Comparison of ENCODE assay signal across 8 cellular contexts in the genomic region with DNA sequence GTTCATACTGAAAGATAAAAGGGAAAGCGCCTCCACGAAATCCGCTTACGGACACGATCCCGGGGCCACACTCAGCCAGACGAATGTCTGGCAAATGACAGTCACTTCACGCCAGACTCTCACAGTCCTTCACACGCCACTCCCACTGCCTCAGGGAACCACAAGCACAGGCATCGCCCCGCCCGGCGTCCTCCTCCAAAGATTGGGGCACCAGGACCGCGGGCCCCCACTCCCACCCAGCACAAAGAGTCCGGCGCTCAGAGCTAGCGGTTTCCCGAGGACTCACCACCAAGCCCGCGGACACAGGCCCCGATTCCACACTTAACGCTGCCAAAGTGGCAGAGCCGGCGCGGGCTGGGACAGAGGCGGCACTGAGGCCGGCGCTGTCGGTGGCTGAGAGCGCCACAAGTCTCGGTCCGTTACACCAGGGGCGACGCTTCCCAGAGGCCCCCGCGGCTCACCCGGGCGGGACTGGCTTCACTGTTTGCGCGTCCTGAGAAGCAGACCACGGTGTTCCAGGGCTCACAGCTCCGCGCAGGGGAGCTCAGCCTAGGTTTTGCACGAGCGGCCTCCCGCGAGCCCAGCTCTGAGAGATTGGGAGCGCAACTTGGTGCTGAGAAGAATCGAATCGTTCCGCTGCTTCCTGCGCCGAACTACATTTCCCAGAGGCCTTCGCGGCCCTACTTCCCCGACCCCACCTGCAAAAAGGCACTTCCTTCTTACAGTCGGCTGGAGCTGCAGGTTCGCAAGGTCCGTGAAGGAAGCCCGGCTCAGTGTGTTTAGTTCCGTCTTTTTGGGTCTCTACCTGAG. TPM values are rescaled to one million over a fixed set of nuclear protein-coding genes. Genes with fewer than 3 reads are reported as not detected.
DNase-seq lines count a peak whose midpoint lies in the region; ATAC-seq and TF ChIP-seq lines count a peak whose summit lies in the region.

TSS of gene ZNF569 (minus strand) at position 647 of the 810 bp plus-strand sequence. CDS start 22,523 bp downstream, outside the sequence.

- DNase-seq in AG09309 (ENCODE audit: low read depth) (peak; percentile 80), NCI-H460 (ENCODE audit: extremely low read depth, low read depth) (peak; percentile 70), coronary artery (ENCODE audit: low spot score) (peak; percentile 91), left colon (peak; percentile 91 to 94)
- peak; percentile 96 for DNase-seq in activated CD4-positive, alpha-beta T cell treated with anti-CD3 and anti-CD28 coated beads, Interleukin-2, amount 10 ng/mL, durations not matched to agents 24 days and 14 days
- DNase-seq in stimulated activated CD4-positive, alpha-beta T cell treated with anti-CD3 and anti-CD28 coated beads, Interleukin-1b, Interleukin-23, amount 100 ng/mL, for 4 hours (ENCODE audit: low read depth in 2 of 2): peak; percentile 75 to 79

- ATAC-seq in GM19023 (IDR thresholded peaks at IDR 0.05; ENCODE audit: unreplicated experiment) (peak; percentile 63), HG03280 (IDR thresholded peaks at IDR 0.05; ENCODE audit: unreplicated experiment) (peak; percentile 67), left colon (peak; percentile 85)

- H3K27ac ChIP-seq in coronary artery: peak within 1 kb of the TSS; percentile 93 to 97

- intact Hi-C loops in activated CD4-positive, alpha-beta T cell treated with anti-CD3 and anti-CD28 coated beads, Interleukin-2, amount 10 ng/mL, durations not matched to agents 24 days and 14 days (cut with micrococcal nuclease): loop anchor here (1.0 to 10.0 kb wide), 14 partner anchors 96 to 1352 kb away; partner anchors contain the start of genes OVOL3, POLR2I, TBCB and ZFP30
- intact Hi-C loops in left colon (cut with DNase I, micrococcal nuclease): no loop called here

- TF ChIP-seq CTCF in AG09309 (IDR thresholded peaks at IDR 0.05; ENCODE audit: control insufficient read depth, insufficient read depth, low read depth, low read length, missing control alignments) (no peak), coronary artery (IDR thresholded peaks at IDR 0.05) (no peak)

- H3K36me3 Mint-ChIP-seq in activated CD4-positive, alpha-beta T cell treated with anti-CD3 and anti-CD28 coated beads, Interleukin-2, amount 10 ng/mL, durations not matched to agents 24 days and 14 days (ENCODE audit: low read depth): peaks cover 41% of the 10 kb centered on the region

- H3K4me3 ChIP-seq in AG09309 (ENCODE audit: control insufficient read depth, low read depth, low read length) (peak within 1 kb of the TSS; percentile 86), coronary artery (peak within 1 kb of the TSS; percentile 88)

- H3K9me3 Mint-ChIP-seq in activated CD4-positive, alpha-beta T cell treated with anti-CD3 and anti-CD28 coated beads, Interleukin-2, amount 10 ng/mL, durations not matched to agents 24 days and 14 days: peaks cover 16% of the 10 kb centered on the region

- H3K4me3 Mint-ChIP-seq in activated CD4-positive, alpha-beta T cell treated with anti-CD3 and anti-CD28 coated beads, Interleukin-2, amount 10 ng/mL, durations not matched to agents 24 days and 14 days: peak within 1 kb of the TSS; percentile 90

- no peaks in the 10 kb centered on the region for H3K27me3 Mint-ChIP-seq in activated CD4-positive, alpha-beta T cell treated with anti-CD3 and anti-CD28 coated beads, Interleukin-2, amount 10 ng/mL, durations not matched to agents 24 days and 14 days

- H3K4me1 Mint-ChIP-seq in activated CD4-positive, alpha-beta T cell treated with anti-CD3 and anti-CD28 coated beads, Interleukin-2, amount 10 ng/mL, durations not matched to agents 24 days and 14 days: peaks cover 19% of the 10 kb centered on the region

- peak within 1 kb of the TSS; percentile 93 for H3K27ac Mint-ChIP-seq in activated CD4-positive, alpha-beta T cell treated with anti-CD3 and anti-CD28 coated beads, Interleukin-2, amount 10 ng/mL, durations not matched to agents 24 days and 14 days

RNA-seq across cellular contexts. Expression of gene ZNF569, which starts in this region (rescaled TPM):
- 7.4 and 7.9 TPM in 2 replicates for total RNA-seq in NCI-H460 (2014; rRNA removed; shearing (Covaris generic))
- 3.0 and 3.1 TPM in 2 replicates for polyA plus RNA-seq in NCI-H460 (2014; cell fraction: nucleus; rRNA removed)
- 3.4 and 3.5 TPM in 2 replicates for total RNA-seq in activated CD4-positive, alpha-beta T cell treated with anti-CD3 and anti-CD28 coated beads, Interleukin-2, amount 10 ng/mL, durations not matched to agents 24 days and 14 days
- total RNA-seq in left colon: 1 to 10 TPM; 1.4 to 1.6 TPM

Comparison
In these comparisons a context has a peak if more than half of its experiments do, and no peak if none do; other contexts are left out.
1. Peak in every context shown above with its lines: DNase-seq, ATAC-seq, H3K4me3 ChIP-seq and H3K27ac ChIP-seq.